2 cellular contexts compared by ENCODE assay signal in genomic region chr7:135234727-135235126, GRCh38.
TF ChIP-seq lines count a peak whose summit lies in the region.

No MANE protein-coding gene starts in this region.

TF ChIP-seq in K562, 482 proteins besides CTCF, POLR2A, EP300 and RAD21:
- TF ChIP-seq TFE3 (CRISPR knock-in tag; IDR thresholded peaks at IDR 0.05) (peak; percentile 67), ILK (tag; IDR thresholded peaks at IDR 0.05; ENCODE audit: borderline replicate concordance, low read depth) (no peak)

TF ChIP-seq in HepG2, 621 proteins besides CTCF, POLR2A, EP300 and RAD21 (continues in another document):
- TF ChIP-seq LCORL (IDR thresholded peaks at IDR 0.05), result no peak
- peak; percentile 61; the same call in 1 of the 2 replicates for TF ChIP-seq LCORL (CRISPR knock-in tag; IDR thresholded peaks at IDR 0.05)
- TF ChIP-seq IRF9 (CRISPR knock-in tag; IDR thresholded peaks at IDR 0.05; ENCODE audit: borderline replicate concordance), result no peak
- no peak for TF ChIP-seq KLF15 (CRISPR knock-in tag; IDR thresholded peaks at IDR 0.05; ENCODE audit: borderline replicate concordance)
- no peak for TF ChIP-seq ZNF136 (CRISPR knock-in tag; IDR thresholded peaks at IDR 0.05; ENCODE audit: low read depth)
- TF ChIP-seq ARNT2 (CRISPR knock-in tag; IDR thresholded peaks at IDR 0.05; ENCODE audit: low read depth), result no peak
- peak; percentile 82 for TF ChIP-seq ZNF292 (CRISPR knock-in tag; IDR thresholded peaks at IDR 0.05; ENCODE audit: borderline replicate concordance, low read depth)
- TF ChIP-seq ADNP (CRISPR knock-in tag; IDR thresholded peaks at IDR 0.05), result 0 out of 2 replicates have a peak, but pooled peaks have one; percentile 57
- no peak for TF ChIP-seq MAF1 (CRISPR knock-in tag; IDR thresholded peaks at IDR 0.05; ENCODE audit: borderline replicate concordance)
- TF ChIP-seq HMGA1 (CRISPR knock-in tag; conservative IDR thresholded peaks at IDR 0.05), result no peak
- TF ChIP-seq PAXIP1 (CRISPR knock-in tag; conservative IDR thresholded peaks at IDR 0.05), result peak; percentile 42; the same call in 1 of the 2 replicates
- no peak for TF ChIP-seq NKX3-1 (CRISPR knock-in tag; IDR thresholded peaks at IDR 0.05)
- no peak for TF ChIP-seq KDM6A (CRISPR knock-in tag; IDR thresholded peaks at IDR 0.05; ENCODE audit: low read depth)
- TF ChIP-seq PBX3 (CRISPR knock-in tag; IDR thresholded peaks at IDR 0.05; ENCODE audit: borderline replicate concordance), result no peak
- TF ChIP-seq TFDP2 (CRISPR knock-in tag; IDR thresholded peaks at IDR 0.05), result no peak
- TF ChIP-seq HDAC2 (CRISPR knock-in tag; IDR thresholded peaks at IDR 0.05), result peak; percentile 65; the same call in 1 of the 2 replicates
- TF ChIP-seq ZC3H4 (CRISPR knock-in tag; IDR thresholded peaks at IDR 0.05; ENCODE audit: borderline replicate concordance), result no peak
- TF ChIP-seq IRF1 (CRISPR knock-in tag; IDR thresholded peaks at IDR 0.05; ENCODE audit: low read depth), result no peak
- TF ChIP-seq ARID5B (CRISPR knock-in tag; IDR thresholded peaks at IDR 0.05), result peak; percentile 20; the same call in 1 of the 2 replicates
- no peak for TF ChIP-seq RFX5 (IDR thresholded peaks at IDR 0.05; ENCODE audit: low read depth, low read length)
- TF ChIP-seq NFE2L1 (CRISPR knock-in tag; IDR thresholded peaks at IDR 0.05; ENCODE audit: borderline replicate concordance), result no peak
- TF ChIP-seq ZNF607 (CRISPR knock-in tag; IDR thresholded peaks at IDR 0.05; ENCODE audit: borderline replicate concordance), result no peak
- no peak for TF ChIP-seq ZNF782 (CRISPR knock-in tag; IDR thresholded peaks at IDR 0.05; ENCODE audit: borderline replicate concordance)
- TF ChIP-seq MEIS2 (CRISPR knock-in tag; IDR thresholded peaks at IDR 0.05), result no peak
- TF ChIP-seq GLI4 (CRISPR knock-in tag; IDR thresholded peaks at IDR 0.05; ENCODE audit: borderline replicate concordance), result no peak
- TF ChIP-seq ZBTB10 (CRISPR knock-in tag; IDR thresholded peaks at IDR 0.05; ENCODE audit: borderline replicate concordance), result no peak
- no peak for TF ChIP-seq POLR2AphosphoS2 (IDR thresholded peaks at IDR 0.05; ENCODE audit: low read depth, low read length)
- TF ChIP-seq SOX13 (IDR thresholded peaks at IDR 0.05), result no peak
- peak in 1 of 2 experiments; percentile 83; a peak in 2 of 4 replicates for TF ChIP-seq SOX13 (CRISPR knock-in tag; conservative IDR thresholded peaks at IDR 0.05 in 1 of 2, IDR thresholded peaks at IDR 0.05 in 1 of 2)
- TF ChIP-seq ZNF30 (CRISPR knock-in tag; IDR thresholded peaks at IDR 0.05), result no peak
- TF ChIP-seq HDAC6 (IDR thresholded peaks at IDR 0.05; ENCODE audit: low read depth, low read length), result no peak
- TF ChIP-seq ZMYM4 (CRISPR knock-in tag; IDR thresholded peaks at IDR 0.05), result peak; percentile 65
- peak; percentile 68; the same call in 1 of the 2 replicates for TF ChIP-seq POGZ (CRISPR knock-in tag; IDR thresholded peaks at IDR 0.05)
- TF ChIP-seq ZNF556 (CRISPR knock-in tag; IDR thresholded peaks at IDR 0.05; ENCODE audit: borderline replicate concordance), result no peak
- TF ChIP-seq FOXM1 (CRISPR knock-in tag; IDR thresholded peaks at IDR 0.05), result no peak
- no peak for TF ChIP-seq ZUFSP (CRISPR knock-in tag; IDR thresholded peaks at IDR 0.05; ENCODE audit: borderline replicate concordance)
- no peak for TF ChIP-seq ZNF629 (CRISPR knock-in tag; conservative IDR thresholded peaks at IDR 0.05)
- TF ChIP-seq HNF4A (CRISPR knock-in tag; IDR thresholded peaks at IDR 0.05), result peak; percentile 30; the same call in 1 of the 2 replicates
- 0 out of 2 replicates have a peak, but pooled peaks have one; percentile 40 for TF ChIP-seq RCOR2 (CRISPR knock-in tag; IDR thresholded peaks at IDR 0.05)
- peak; percentile 10; the same call in 1 of the 2 replicates for TF ChIP-seq RARA (CRISPR knock-in tag; IDR thresholded peaks at IDR 0.05)
- no peak for TF ChIP-seq ZNF720 (CRISPR knock-in tag; IDR thresholded peaks at IDR 0.05)
- TF ChIP-seq ATRX (CRISPR knock-in tag; IDR thresholded peaks at IDR 0.05; ENCODE audit: borderline replicate concordance), result no peak
- peak; percentile 27; the same call in 1 of the 2 replicates for TF ChIP-seq ZGPAT (CRISPR knock-in tag; IDR thresholded peaks at IDR 0.05)
- peak; percentile 21; the same call in 1 of the 2 replicates for TF ChIP-seq SAP130 (CRISPR knock-in tag; IDR thresholded peaks at IDR 0.05; ENCODE audit: low read depth)
- no peak for TF ChIP-seq ZNF256 (CRISPR knock-in tag; conservative IDR thresholded peaks at IDR 0.05)
- no peak for TF ChIP-seq ZNF12 (CRISPR knock-in tag; IDR thresholded peaks at IDR 0.05)
- no peak for TF ChIP-seq ZNF546 (CRISPR knock-in tag; conservative IDR thresholded peaks at IDR 0.05)
- peak; percentile 57 for TF ChIP-seq SALL1 (CRISPR knock-in tag; IDR thresholded peaks at IDR 0.05)
